1 cellular context compared by ENCODE assay signal in genomic region chr17:1653735-1654134, GRCh38.
A peak's percentile ranks its signal among the peaks of the same experiment; 100 is the strongest.
TF ChIP-seq lines count a peak whose summit lies in the region.

No MANE protein-coding gene starts in this region.

TF ChIP-seq in HepG2, 621 proteins besides CTCF, POLR2A, EP300 and RAD21:
- TF ChIP-seq TRIM24 (CRISPR knock-in tag; IDR thresholded peaks at IDR 0.05) (no peak), ZNF724P (CRISPR knock-in tag; IDR thresholded peaks at IDR 0.05; ENCODE audit: borderline replicate concordance) (no peak), ZNF672 (CRISPR knock-in tag; IDR thresholded peaks at IDR 0.05) (no peak), ZBTB38 (CRISPR knock-in tag; IDR thresholded peaks at IDR 0.05) (0 out of 2 replicates have a peak, but pooled peaks have one; percentile 54)
